12 cellular contexts compared by ENCODE assay signal in genomic region chr7:114825423-114825951, GRCh38.
DNase-seq lines count a peak whose midpoint lies in the region; ATAC-seq and TF ChIP-seq lines count a peak whose summit lies in the region.
"Had no signal": no experiment of that assay in that cellular context is flagged by ENCODE, and none has a peak within 500 bp of the region (broad histone marks: within the 10 kb centered on the region; RNA-seq: fewer than 3 reads in every experiment).

No MANE protein-coding gene starts in this region.

- peaks cover 17% of the 10 kb centered on the region for H3K9me3 Mint-ChIP-seq in activated T-cell treated with anti-CD3 and anti-CD28 coated beads, Interleukin-2, amount 50 U/mL, for 4 hours

- TF ChIP-seq CTCF in psoas muscle (IDR thresholded peaks at IDR 0.05) (no peak), MM.1S (IDR thresholded peaks at IDR 0.05; ENCODE audit: low read length) (no peak)

- H3K4me3 ChIP-seq in psoas muscle (no peak overlapping the region), MM.1S (ENCODE audit: low read length) (no peak overlapping the region)
- H3K4me3 ChIP-seq: uterus had no signal

- H4K20me1 ChIP-seq in MM.1S (ENCODE audit: insufficient read depth, low read length): no peaks in the 10 kb centered on the region

- no peaks in the 10 kb centered on the region for H3K79me2 ChIP-seq in MM.1S (ENCODE audit: low read length)

- intact Hi-C loops in psoas muscle (cut with DNase I): no loop called here

- H3K9me3 ChIP-seq in psoas muscle: peaks cover 14% of the 10 kb centered on the region
- no peaks in the 10 kb centered on the region for H3K9me3 ChIP-seq in MM.1S (replicated peaks; ENCODE audit: insufficient read depth, low read length)
- H3K9me3 ChIP-seq: neutrophil, uterus had no signal

- 69 to 75% (median 69%) methylated on average over 3 of the region's 3 CpGs for WGBS in psoas muscle, 3 donors

- H3K36me3 Mint-ChIP-seq in activated T-cell treated with anti-CD3 and anti-CD28 coated beads, Interleukin-2, amount 50 U/mL, for 4 hours (ENCODE audit: insufficient read depth): peaks cover 6% of the 10 kb centered on the region

- no peaks in the 10 kb centered on the region for H3F3A ChIP-seq in MM.1S (ENCODE audit: insufficient read depth, low read length)

- no peaks in the 10 kb centered on the region for H3K9me2 ChIP-seq in MM.1S (replicated peaks; ENCODE audit: insufficient read depth, low read length)

- no peaks in the 10 kb centered on the region for H3K4me1 ChIP-seq in psoas muscle
- H3K4me1 ChIP-seq in MM.1S (ENCODE audit: low read length): no peaks in the 10 kb centered on the region

- H3K36me3 ChIP-seq in psoas muscle (ENCODE audit: insufficient read depth in 1 of 2, low read depth in 1 of 2) (no peaks in the 10 kb centered on the region), MM.1S (replicated peaks; ENCODE audit: insufficient read depth, low read length) (no peaks in the 10 kb centered on the region)
- H3K36me3 ChIP-seq: neutrophil, uterus had no signal

- peaks cover 2% of the 10 kb centered on the region for H3K27me3 Mint-ChIP-seq in activated T-cell treated with anti-CD3 and anti-CD28 coated beads, Interleukin-2, amount 50 U/mL, for 4 hours (ENCODE audit: low read depth)

- peaks cover 23% of the 10 kb centered on the region for H3K4me1 Mint-ChIP-seq in activated T-cell treated with anti-CD3 and anti-CD28 coated beads, Interleukin-2, amount 50 U/mL, for 4 hours (ENCODE audit: low read depth)

- H3K27ac ChIP-seq in psoas muscle (no peak overlapping the region), MM.1S (ENCODE audit: low read length) (no peak overlapping the region)
- H3K27ac ChIP-seq: HL-60, neutrophil, uterus had no signal

- no peak overlapping the region for H3K4me2 ChIP-seq in MM.1S (ENCODE audit: low read depth, low read length)

- no peaks in the 10 kb centered on the region for H3K27me3 ChIP-seq in psoas muscle (ENCODE audit: insufficient read depth in 3 of 3, low read length in 2 of 3)
- no peaks in the 10 kb centered on the region for H3K27me3 ChIP-seq in MM.1S (replicated peaks; ENCODE audit: insufficient read depth, low read length)
- H3K27me3 ChIP-seq: neutrophil, uterus had no signal

- peak overlapping the region; percentile 47 for H3K4me3 Mint-ChIP-seq in activated T-cell treated with anti-CD3 and anti-CD28 coated beads, Interleukin-2, amount 50 U/mL, for 4 hours

- in situ Hi-C loops in Caki2 (cut with HindIII; ENCODE audit: low pct_unique_long_range_greater_than_20kb, low sequenced_read_pairs): no loop called here

- DNase-seq in Caki2 (ENCODE audit: low read depth): peak; percentile 14
- peak; percentile 41 for DNase-seq in NCI-H69 (lab: John Stamatoyannopoulos, UW)
- no peak for DNase-seq in activated T-cell treated with anti-CD3 and anti-CD28 coated beads, Interleukin-2, amount 50 U/mL, for 4 hours
- peak; percentile 33 to 60 for DNase-seq in stimulated activated CD4-positive, alpha-beta T cell treated with anti-CD3 and anti-CD28 coated beads, Interleukin-12 subunit alpha, Interleukin-12 subunit beta, amount 100 ng/mL, for 24 hours (ENCODE audit: low read depth in 2 of 2)
- no peak for DNase-seq in psoas muscle
- no peak for DNase-seq in NCI-H446 treated with DMSO at 0.1 percent for 48 hours (lab: John Stamatoyannopoulos, UW)
- no peak for DNase-seq in C1 segment of cervical spinal cord (lab: John Stamatoyannopoulos, UW)
- DNase-seq in MM.1S: no peak
- DNase-seq: NCI-H146, uterus had no signal

- no peak overlapping the region for H3K9ac ChIP-seq in MM.1S (ENCODE audit: low read length)

- H2AFZ ChIP-seq in MM.1S (ENCODE audit: low read length): no peak overlapping the region

- peak; percentile 89 for ATAC-seq in activated T-cell treated with anti-CD3 and anti-CD28 coated beads, Interleukin-2, amount 50 U/mL, for 4 hours
- ATAC-seq in psoas muscle: no peak

Comparison
In these comparisons a context has a peak if more than half of its experiments do, and no peak if none do; other contexts are left out.
1. DNase-seq: peak in Caki2 (single experiment), NCI-H69 (single experiment) and stimulated activated CD4-positive, alpha-beta T cell treated with anti-CD3 and anti-CD28 coated beads, Interleukin-12 subunit alpha, Interleukin-12 subunit beta, amount 100 ng/mL, for 24 hours (2 of 2); none in activated T-cell treated with anti-CD3 and anti-CD28 coated beads, Interleukin-2, amount 50 U/mL, for 4 hours (single experiment), psoas muscle (0 of 2), NCI-H446 treated with DMSO at 0.1 percent for 48 hours (single experiment), C1 segment of cervical spinal cord (0 of 14) and MM.1S (single experiment).
2. ATAC-seq: peak in activated T-cell treated with anti-CD3 and anti-CD28 coated beads, Interleukin-2, amount 50 U/mL, for 4 hours (2 of 2); none in psoas muscle (0 of 4).